ENCODE assay signal across 9 cellular contexts in the genomic region with DNA sequence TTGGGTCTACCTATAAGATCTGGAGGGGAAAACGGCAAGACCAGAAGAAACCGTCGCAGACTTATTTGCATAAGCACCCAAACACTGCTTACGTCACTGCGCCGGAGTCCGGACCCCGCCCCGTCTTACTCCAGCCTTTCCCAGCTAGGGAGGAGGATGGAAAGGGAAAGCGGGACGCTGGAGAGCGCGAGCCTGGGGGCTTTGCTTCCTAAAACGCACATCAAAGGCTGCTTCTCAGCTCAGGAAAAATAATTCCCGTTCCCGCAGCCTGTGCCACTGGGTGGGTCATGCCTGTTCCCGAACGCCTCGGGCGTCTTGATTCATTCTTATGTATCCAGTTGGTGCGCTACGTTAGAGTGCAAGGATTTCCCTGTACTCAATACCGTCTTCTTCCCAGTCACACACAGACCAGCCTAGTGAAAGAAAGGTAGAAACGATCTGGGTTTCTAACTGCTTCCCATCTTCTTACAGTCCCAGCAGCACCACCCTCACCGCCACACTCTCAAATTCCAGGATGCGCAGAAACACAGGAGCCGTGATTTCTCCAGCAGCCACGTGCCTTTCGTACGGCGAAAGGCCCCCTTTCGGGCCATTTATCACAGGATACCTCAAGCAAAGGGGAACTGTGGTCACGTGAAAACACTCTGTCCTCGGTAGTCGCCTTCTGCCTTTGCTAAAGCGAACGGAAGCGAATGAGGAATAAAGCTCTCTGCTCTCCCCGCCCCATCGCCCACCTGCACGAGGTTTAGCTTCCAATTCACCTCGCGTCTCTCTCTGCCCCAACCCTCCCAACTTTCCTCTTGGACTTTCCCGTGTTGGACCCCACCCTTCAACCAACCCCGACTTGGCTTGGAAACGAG. TPM values are rescaled to one million over a fixed set of nuclear protein-coding genes. Genes with fewer than 3 reads are reported as not detected.
DNase-seq lines count a peak whose midpoint lies in the region; ATAC-seq and TF ChIP-seq lines count a peak whose summit lies in the region.
"Had no signal": no experiment of that assay in that cellular context is flagged by ENCODE, and none has a peak within 500 bp of the region (broad histone marks: within the 10 kb centered on the region; RNA-seq: fewer than 3 reads in every experiment).

No MANE protein-coding gene starts in this region.

- no peaks in the 10 kb centered on the region for H3K4me1 Mint-ChIP-seq in Caco-2 (ENCODE audit: low read depth, unreplicated experiment)
- peaks cover 16% of the 10 kb centered on the region for H3K4me1 Mint-ChIP-seq in stimulated activated naive CD8-positive, alpha-beta T cell treated with anti-CD3 and anti-CD28 coated beads, Interleukin-15, amount 100 ng/mL, for 72 hours

- no peak overlapping the region for H3K27ac Mint-ChIP-seq in Caco-2 (ENCODE audit: unreplicated experiment)
- H3K27ac Mint-ChIP-seq in stimulated activated naive CD8-positive, alpha-beta T cell treated with anti-CD3 and anti-CD28 coated beads, Interleukin-15, amount 100 ng/mL, for 72 hours: peak overlapping the region in 1 of 2 donors; percentile 27

- H3K9me3 ChIP-seq in Caco-2 (no peaks in the 10 kb centered on the region), HUES48 (ENCODE audit: control insufficient read depth, insufficient read depth, low read length) (no peaks in the 10 kb centered on the region), SJCRH30 (replicated peaks) (no peaks in the 10 kb centered on the region)

- H3K27me3 Mint-ChIP-seq in Caco-2 (ENCODE audit: insufficient read depth, unreplicated experiment): no peaks in the 10 kb centered on the region
- peaks cover 57% of the 10 kb centered on the region for H3K27me3 Mint-ChIP-seq in stimulated activated naive CD8-positive, alpha-beta T cell treated with anti-CD3 and anti-CD28 coated beads, Interleukin-15, amount 100 ng/mL, for 72 hours

- intact Hi-C loops in Caco-2 (cut with micrococcal nuclease; ENCODE audit: unreplicated experiment) (no loop called here), dorsolateral prefrontal cortex (cut with DNase I) (no loop called here)

- TF ChIP-seq CTCF in Caco-2 (IDR thresholded peaks at IDR 0.05; ENCODE audit: insufficient read depth in 1 of 2, low read depth in 1 of 2, low read length in 1 of 2, severe bottlenecking in 1 of 2, unreplicated experiment in 1 of 2) (no peak), dorsolateral prefrontal cortex (IDR thresholded peaks at IDR 0.05 in 54 of 56, conservative IDR thresholded peaks at IDR 0.05 in 2 of 56; ENCODE audit: low read depth in 1 of 56, partially characterized antibody in 56 of 56) (peak in 1 of 56 donors; percentile 9)

- POLR2A ChIA-PET in Caco-2 (lab: Charles Lee): no interaction called here

- no TSS peak for BruUV-seq in Caco-2 (replicated peaks; lab: Mats Ljungman, UMichigan)

- CTCF ChIA-PET in Caco-2 (lab: Charles Lee): no interaction called here

- no peaks in the 10 kb centered on the region for H3K27me3 ChIP-seq in Caco-2 (replicated peaks; ENCODE audit: control insufficient read depth, insufficient read depth, low read length)
- peaks cover 17% of the 10 kb centered on the region for H3K27me3 ChIP-seq in HUES48 (ENCODE audit: control insufficient read depth, insufficient read depth, low read length)
- H3K27me3 ChIP-seq in SJCRH30: no peaks in the 10 kb centered on the region
- H3K27me3 ChIP-seq in dorsolateral prefrontal cortex: peaks cover 0 to 17% (median 0%) of the 10 kb centered on the region in 45 donors

- H3K4me1 ChIP-seq in Caco-2: no peaks in the 10 kb centered on the region
- 0 out of 2 replicates have a peak, but pooled peaks cover 5% of the 10 kb centered on the region for H3K4me1 ChIP-seq in HUES48 (ENCODE audit: control insufficient read depth, insufficient read depth, low read length)
- no peaks in the 10 kb centered on the region for H3K4me1 ChIP-seq in SJCRH30

- peak overlapping the region; percentile 2; the same call in 1 of the 2 replicates for H3K4me3 ChIP-seq in Caco-2 (ENCODE audit: low read depth, low read length)
- peak overlapping the region; percentile 90 for H3K4me3 ChIP-seq in HUES48 (ENCODE audit: low read depth, low read length)
- peak overlapping the region; percentile 82 for H3K4me3 ChIP-seq in SJCRH30
- H3K4me3 ChIP-seq in dorsolateral prefrontal cortex: peak overlapping the region; percentile 37 to 93 (median 75)

- H3K36me3 Mint-ChIP-seq in Caco-2 (ENCODE audit: insufficient read depth, unreplicated experiment): no peaks in the 10 kb centered on the region

- DNase-seq in Caco-2 (peak; percentile 24 to 45), SJCRH30 (peak; percentile 82 to 84), dorsolateral prefrontal cortex (peak; percentile 69 to 92 (median 88)), left kidney (ENCODE audit: low read depth, low spot score) (peak; percentile 85)
- DNase-seq in stimulated activated naive CD8-positive, alpha-beta T cell treated with anti-CD3 and anti-CD28 coated beads, Interleukin-15, amount 100 ng/mL, for 72 hours: peak in 1 of 2 donors; percentile 2
- no peak for DNase-seq in activated naive CD4-positive, alpha-beta T cell (lab: John Stamatoyannopoulos, UW)

- peak overlapping the region; percentile 79 for H3K9ac ChIP-seq in HUES48 (ENCODE audit: low read depth, low read length)

- H3K27ac ChIP-seq in HUES48 (ENCODE audit: low read depth, low read length) (peak overlapping the region; percentile 72), SJCRH30 (peak overlapping the region; percentile 72), dorsolateral prefrontal cortex (peak overlapping the region in 58 of 59 donors; percentile 36 to 94 (median 86))
- H3K27ac ChIP-seq: HL-60 had no signal

- peak; percentile 56 for ATAC-seq in stimulated activated naive CD8-positive, alpha-beta T cell treated with anti-CD3 and anti-CD28 coated beads, Interleukin-15, amount 100 ng/mL, for 72 hours
- ATAC-seq in GM21528 (IDR thresholded peaks at IDR 0.05; ENCODE audit: low FRiP score, unreplicated experiment): no peak

- no peaks in the 10 kb centered on the region for H3K36me3 ChIP-seq in Caco-2 (ENCODE audit: control insufficient read depth, insufficient read depth, low read length)
- no peaks in the 10 kb centered on the region for H3K36me3 ChIP-seq in HUES48 (ENCODE audit: control insufficient read depth, insufficient read depth, low read length)
- H3K36me3 ChIP-seq in SJCRH30: no peaks in the 10 kb centered on the region

- peak overlapping the region; percentile 57 for H3K4me3 Mint-ChIP-seq in Caco-2 (ENCODE audit: unreplicated experiment)
- peak overlapping the region; percentile 77 to 78 for H3K4me3 Mint-ChIP-seq in stimulated activated naive CD8-positive, alpha-beta T cell treated with anti-CD3 and anti-CD28 coated beads, Interleukin-15, amount 100 ng/mL, for 72 hours

- H3K9me3 Mint-ChIP-seq in Caco-2 (ENCODE audit: unreplicated experiment): no peaks in the 10 kb centered on the region
- H3K9me3 Mint-ChIP-seq in stimulated activated naive CD8-positive, alpha-beta T cell treated with anti-CD3 and anti-CD28 coated beads, Interleukin-15, amount 100 ng/mL, for 72 hours: no peaks in the 10 kb centered on the region

RNA-seq across cellular contexts. Expression of gene SLC6A15, which starts 1.0 kb away (rescaled TPM):
- total RNA-seq in Caco-2 (2022) (not detected in 2 replicates), dorsolateral prefrontal cortex (100 to 1,000 TPM in 9 of 120 experiments, 10 to 100 TPM in 111; 25.0 to 113 (median 75.9) TPM)
- total RNA-seq in SJCRH30 (2014; rRNA removed; shearing (Covaris generic)): 24.4 and 26.2 TPM in 2 replicates

Comparison
In these comparisons a context has a peak if more than half of its experiments do, and no peak if none do; other contexts are left out.
1. DNase-seq: peak in Caco-2 (2 of 2), SJCRH30 (2 of 2), dorsolateral prefrontal cortex (10 of 10) and left kidney (single experiment); none in activated naive CD4-positive, alpha-beta T cell (0 of 4).
2. H3K4me3 ChIP-seq: peak in every context shown above with its lines; median percentile 90 in HUES48; 82 in SJCRH30; 75 in dorsolateral prefrontal cortex; 2 in Caco-2.
3. RNA of gene SLC6A15, which starts 1.0 kb away (total RNA-seq): 25.0 to 113 TPM in dorsolateral prefrontal cortex and 24.4 to 26.2 TPM in SJCRH30; not detected in Caco-2; every median in the first group is over 10 times any median in the second.
4. Peak in every context shown above with its lines, with median percentiles within 50 percentile points of each other: H3K27ac ChIP-seq.